ENCODE assay signal across 11 cellular contexts in genomic region chr3:46353639-46354410, GRCh38. TPM values are rescaled to one million over a fixed set of nuclear protein-coding genes. Genes with fewer than 3 reads are reported as not detected.
DNase-seq lines count a peak whose midpoint lies in the region; ATAC-seq, FAIRE-seq and TF ChIP-seq lines count a peak whose summit lies in the region.
"Had no signal": no experiment of that assay in that cellular context is flagged by ENCODE, and none has a peak within 500 bp of the region (broad histone marks: within the 10 kb centered on the region; RNA-seq: fewer than 3 reads in every experiment).

TSS of gene CCR2 (plus strand) at chr3:46354111. CDS start at chr3:46357528, 3,417 bp downstream.

- H3K36me3 Mint-ChIP-seq in activated CD4-positive, alpha-beta T cell treated with anti-CD3 and anti-CD28 coated beads, Interleukin-2, amount 10 ng/mL, durations not matched to agents 24 days and 14 days (ENCODE audit: low read depth) = peaks cover 19% of the 10 kb centered on the region

- H3K27ac Mint-ChIP-seq in activated CD4-positive, alpha-beta T cell treated with anti-CD3 and anti-CD28 coated beads, Interleukin-2, amount 10 ng/mL, durations not matched to agents 24 days and 14 days = peak within 1 kb of the TSS; percentile 76

- peaks cover 14% of the 10 kb centered on the region for H3K9me3 Mint-ChIP-seq in activated CD4-positive, alpha-beta T cell treated with anti-CD3 and anti-CD28 coated beads, Interleukin-2, amount 10 ng/mL, durations not matched to agents 24 days and 14 days

- TF ChIP-seq CTCF in coronary artery (IDR thresholded peaks at IDR 0.05) = no peak

- DNase-seq in stimulated activated CD4-positive, alpha-beta T cell treated with anti-CD3 and anti-CD28 coated beads, Interleukin-15, amount 100 ng/mL, for 24 hours = peak; percentile 57
- DNase-seq in stimulated activated CD4-positive, alpha-beta T cell treated with anti-CD3 and anti-CD28 coated beads, Interleukin-12 subunit alpha, Interleukin-12 subunit beta, amount 100 ng/mL, for 4 hours = no peak
- peak; percentile 72 for DNase-seq in activated CD4-positive, alpha-beta T cell treated with anti-CD3 and anti-CD28 coated beads, Interleukin-2, amount 10 ng/mL, durations not matched to agents 24 days and 14 days
- DNase-seq in kidney tubule cell (ENCODE audit: low spot score) (peak; percentile 25), urothelium cell line (ENCODE audit: low spot score) (peak; percentile 18), islet precursor cell (no peak), coronary artery (ENCODE audit: low spot score) (no peak)
- DNase-seq: hippocampal formation, NCI-H2107 had no signal

- H3K4me3 Mint-ChIP-seq in activated CD4-positive, alpha-beta T cell treated with anti-CD3 and anti-CD28 coated beads, Interleukin-2, amount 10 ng/mL, durations not matched to agents 24 days and 14 days = peak within 1 kb of the TSS; percentile 77

- H3K27me3 Mint-ChIP-seq in activated CD4-positive, alpha-beta T cell treated with anti-CD3 and anti-CD28 coated beads, Interleukin-2, amount 10 ng/mL, durations not matched to agents 24 days and 14 days = peaks cover 40% of the 10 kb centered on the region

- intact Hi-C loops in activated CD4-positive, alpha-beta T cell treated with anti-CD3 and anti-CD28 coated beads, Interleukin-2, amount 10 ng/mL, durations not matched to agents 24 days and 14 days (cut with micrococcal nuclease) = loop anchor here (1.0 to 5.0 kb wide), 4 partner anchors 16 to 257 kb away; partner anchors contain the start of gene CCR5

- no peak within 1 kb of the TSS for H3K4me3 ChIP-seq in coronary artery
- H3K4me3 ChIP-seq: SJSA1 had no signal

- FAIRE-seq in urothelium cell line (lab: Jason Lieb, UNC) = no peak

- no peak within 1 kb of the TSS for H3K27ac ChIP-seq in coronary artery
- H3K27ac ChIP-seq: SJSA1 had no signal

- no peak for ATAC-seq in HG03095 (IDR thresholded peaks at IDR 0.05; ENCODE audit: unreplicated experiment)

- peaks cover 82% of the 10 kb centered on the region for H3K4me1 Mint-ChIP-seq in activated CD4-positive, alpha-beta T cell treated with anti-CD3 and anti-CD28 coated beads, Interleukin-2, amount 10 ng/mL, durations not matched to agents 24 days and 14 days

RNA-seq across cellular contexts. Expression of gene CCR2, which starts in this region (rescaled TPM):
- 6.1 and 6.8 TPM in 2 replicates for total RNA-seq in activated CD4-positive, alpha-beta T cell treated with anti-CD3 and anti-CD28 coated beads, Interleukin-2, amount 10 ng/mL, durations not matched to agents 24 days and 14 days
- total RNA-seq: SJSA1 had no signal

Comparison
In these comparisons a context has a peak if more than half of its experiments do, and no peak if none do; other contexts are left out.
1. DNase-seq: peak in stimulated activated CD4-positive, alpha-beta T cell treated with anti-CD3 and anti-CD28 coated beads, Interleukin-15, amount 100 ng/mL, for 24 hours (single experiment), activated CD4-positive, alpha-beta T cell treated with anti-CD3 and anti-CD28 coated beads, Interleukin-2, amount 10 ng/mL, durations not matched to agents 24 days and 14 days (single experiment), kidney tubule cell (single experiment) and urothelium cell line (single experiment); none in stimulated activated CD4-positive, alpha-beta T cell treated with anti-CD3 and anti-CD28 coated beads, Interleukin-12 subunit alpha, Interleukin-12 subunit beta, amount 100 ng/mL, for 4 hours (single experiment), islet precursor cell (single experiment) and coronary artery (single experiment).